In the genomic region with DNA sequence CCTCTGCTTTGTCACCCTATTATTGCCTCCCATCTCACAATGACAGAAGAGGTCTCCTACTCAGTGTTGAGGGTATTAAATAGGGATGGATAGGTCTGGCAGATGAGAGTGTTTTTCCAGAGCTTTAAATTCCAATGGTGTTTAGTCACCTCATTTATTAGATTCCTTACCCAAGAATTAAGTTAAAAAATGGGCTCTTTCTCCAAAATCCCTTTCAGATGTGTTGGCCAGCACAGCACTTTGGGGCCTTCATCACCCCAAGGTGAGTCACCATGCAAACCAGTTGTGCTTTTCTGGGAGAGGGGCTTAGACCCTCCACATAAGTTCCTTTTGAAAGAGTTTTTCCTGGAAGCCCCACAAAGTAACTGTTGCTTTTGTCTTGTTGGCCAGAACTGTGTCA, we compare ENCODE assay signal across 16 cellular contexts.
DNase-seq lines count a peak whose midpoint lies in the region; ATAC-seq, FAIRE-seq and TF ChIP-seq lines count a peak whose summit lies in the region.
"Had no signal": no experiment of that assay in that cellular context is flagged by ENCODE, and none has a peak within 500 bp of the region (broad histone marks: within the 10 kb centered on the region; RNA-seq: fewer than 3 reads in every experiment).

No MANE protein-coding gene starts in this region.

- in situ Hi-C loops in astrocyte of the cerebellum (cut with HindIII; ENCODE audit: low sequenced_read_pairs) = no loop called here

- H3K27ac ChIP-seq in A549 = no peak overlapping the region
- H3K27ac ChIP-seq: cardiac muscle cell had no signal

- H3K4me3 ChIP-seq in A549 (no peak overlapping the region), astrocyte of the cerebellum (ENCODE audit: low read depth, low read length) (no peak overlapping the region)
- H3K4me3 ChIP-seq: cardiac muscle cell had no signal

- H3K4me2 ChIP-seq in A549 = no peak overlapping the region

- no peak for TF ChIP-seq POLR2A in A549 (IDR thresholded peaks at IDR 0.05; ENCODE audit: low read length)

- peaks cover 23% of the 10 kb centered on the region; the same call in 1 of the 3 replicates for H3K9me3 ChIP-seq in A549

- FAIRE-seq in A549 (lab: Jason Lieb, UNC) = no peak
- no peak for FAIRE-seq in GM19239 (lab: Jason Lieb, UNC)
- FAIRE-seq: GM18507 had no signal

- POLR2A ChIA-PET in A549 (lab: Yijun Ruan, JAX) = no interaction called here

- TF ChIP-seq RAD21 in A549 (conservative IDR thresholded peaks at IDR 0.05 in 1 of 2, IDR thresholded peaks at IDR 0.05 in 1 of 2) = no peak

- H3K4me1 ChIP-seq in A549 = peaks cover 7% of the 10 kb centered on the region; the same call in 2 of the 3 replicates

- CTCF ChIA-PET in A549 (lab: Yijun Ruan, JAX) = no interaction called here

- no peak for TF ChIP-seq EP300 in A549 (IDR thresholded peaks at IDR 0.05)

- DNase-seq in A549 (ENCODE audit: low read depth in 1 of 2, low spot score in 1 of 2) = no peak
- peak; percentile 69 for DNase-seq in HS-5 (ENCODE audit: low read depth)
- DNase-seq in astrocyte of the cerebellum (ENCODE audit: low read depth) = peak; percentile 37
- peak; percentile 52 for DNase-seq in hepatic stellate cell (ENCODE audit: low spot score)
- no peak for DNase-seq in GM19239 (ENCODE audit: insufficient read length, low spot score)
- DNase-seq in NCI-H82 (lab: John Stamatoyannopoulos, UW) = no peak
- no peak for DNase-seq in stimulated activated CD4-positive, alpha-beta T cell treated with anti-CD3 and anti-CD28 coated beads, Interleukin-1b, Interleukin-23, amount 100 ng/mL, for 48 hours
- DNase-seq in GM19240 (ENCODE audit: insufficient read length, low spot score) = no peak
- DNase-seq: activated CD4-positive, alpha-beta T cell treated with anti-CD3 and anti-CD28 coated beads for 1 hour; activated T-cell treated with anti-CD3 and anti-CD28 coated beads, Interleukin-2, amount 50 U/mL, for 72 hours; kidney; NCI-H1048; NCI-H774 had no signal

- 0 out of 6 replicates have a peak, but pooled peaks of 1 of the 2 experiments have one; percentile 23 for ATAC-seq in A549
- ATAC-seq: activated T-cell treated with anti-CD3 and anti-CD28 coated beads, Interleukin-2, amount 50 U/mL, for 72 hours; natural killer cell treated with Interleukin-12 subunit alpha and Interleukin-12 subunit beta and Interleukin-15 and Interleukin-18, amount 100 ng/mL, for 72 hours had no signal

- TF ChIP-seq CTCF in A549 (IDR thresholded peaks at IDR 0.05) (no peak), astrocyte of the cerebellum (IDR thresholded peaks at IDR 0.05; ENCODE audit: low read depth, low read length, missing control alignments) (no peak)

TF ChIP-seq in A549, 52 proteins besides CTCF, POLR2A, EP300 and RAD21:
- TF ChIP-seq POLR2AphosphoS2 (conservative IDR thresholded peaks at IDR 0.05; ENCODE audit: low read length) (no peak), FOSL2 (IDR thresholded peaks at IDR 0.05) (0 out of 2 replicates have a peak, but pooled peaks have one; percentile 27), FOSL2 (CRISPR knock-in tag; IDR thresholded peaks at IDR 0.05) (peak; percentile 27; the same call in 1 of the 2 replicates)
TF ChIP-seq in A549: peak in this region for 1.

Comparison
In these comparisons a context has a peak if more than half of its experiments do, and no peak if none do; other contexts are left out.
1. DNase-seq: peak in HS-5 (single experiment), astrocyte of the cerebellum (single experiment) and hepatic stellate cell (single experiment); none in A549 (0 of 2), GM19239 (single experiment), NCI-H82 (single experiment), stimulated activated CD4-positive, alpha-beta T cell treated with anti-CD3 and anti-CD28 coated beads, Interleukin-1b, Interleukin-23, amount 100 ng/mL, for 48 hours (single experiment) and GM19240 (single experiment).